ENCODE assay signal across 1 cellular context in genomic region chr21:42311160-42311559, GRCh38.
TF ChIP-seq lines count a peak whose summit lies in the region.

No MANE protein-coding gene starts in this region.

TF ChIP-seq in HepG2, 621 proteins besides CTCF, POLR2A, EP300 and RAD21:
- TF ChIP-seq IRF1 (CRISPR knock-in tag; IDR thresholded peaks at IDR 0.05; ENCODE audit: low read depth), result no peak
- TF ChIP-seq IKZF1 (IDR thresholded peaks at IDR 0.05), result no peak
- no peak for TF ChIP-seq ZBTB8A (CRISPR knock-in tag; IDR thresholded peaks at IDR 0.05; ENCODE audit: borderline replicate concordance, low read depth)
- TF ChIP-seq, protein P1, sequence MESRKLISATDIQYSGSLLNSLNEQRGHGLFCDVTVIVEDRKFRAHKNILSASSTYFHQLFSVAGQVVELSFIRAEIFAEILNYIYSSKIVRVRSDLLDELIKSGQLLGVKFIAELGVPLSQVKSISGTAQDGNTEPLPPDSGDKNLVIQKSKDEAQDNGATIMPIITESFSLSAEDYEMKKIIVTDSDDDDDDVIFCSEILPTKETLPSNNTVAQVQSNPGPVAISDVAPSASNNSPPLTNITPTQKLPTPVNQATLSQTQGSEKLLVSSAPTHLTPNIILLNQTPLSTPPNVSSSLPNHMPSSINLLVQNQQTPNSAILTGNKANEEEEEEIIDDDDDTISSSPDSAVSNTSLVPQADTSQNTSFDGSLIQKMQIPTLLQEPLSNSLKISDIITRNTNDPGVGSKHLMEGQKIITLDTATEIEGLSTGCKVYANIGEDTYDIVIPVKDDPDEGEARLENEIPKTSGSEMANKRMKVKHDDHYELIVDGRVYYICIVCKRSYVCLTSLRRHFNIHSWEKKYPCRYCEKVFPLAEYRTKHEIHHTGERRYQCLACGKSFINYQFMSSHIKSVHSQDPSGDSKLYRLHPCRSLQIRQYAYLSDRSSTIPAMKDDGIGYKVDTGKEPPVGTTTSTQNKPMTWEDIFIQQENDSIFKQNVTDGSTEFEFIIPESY (CRISPR knock-in tag; IDR thresholded peaks at IDR 0.05), result peak; percentile 90
- TF ChIP-seq ZNF800 (CRISPR knock-in tag; IDR thresholded peaks at IDR 0.05), result no peak
- TF ChIP-seq, protein P2, sequence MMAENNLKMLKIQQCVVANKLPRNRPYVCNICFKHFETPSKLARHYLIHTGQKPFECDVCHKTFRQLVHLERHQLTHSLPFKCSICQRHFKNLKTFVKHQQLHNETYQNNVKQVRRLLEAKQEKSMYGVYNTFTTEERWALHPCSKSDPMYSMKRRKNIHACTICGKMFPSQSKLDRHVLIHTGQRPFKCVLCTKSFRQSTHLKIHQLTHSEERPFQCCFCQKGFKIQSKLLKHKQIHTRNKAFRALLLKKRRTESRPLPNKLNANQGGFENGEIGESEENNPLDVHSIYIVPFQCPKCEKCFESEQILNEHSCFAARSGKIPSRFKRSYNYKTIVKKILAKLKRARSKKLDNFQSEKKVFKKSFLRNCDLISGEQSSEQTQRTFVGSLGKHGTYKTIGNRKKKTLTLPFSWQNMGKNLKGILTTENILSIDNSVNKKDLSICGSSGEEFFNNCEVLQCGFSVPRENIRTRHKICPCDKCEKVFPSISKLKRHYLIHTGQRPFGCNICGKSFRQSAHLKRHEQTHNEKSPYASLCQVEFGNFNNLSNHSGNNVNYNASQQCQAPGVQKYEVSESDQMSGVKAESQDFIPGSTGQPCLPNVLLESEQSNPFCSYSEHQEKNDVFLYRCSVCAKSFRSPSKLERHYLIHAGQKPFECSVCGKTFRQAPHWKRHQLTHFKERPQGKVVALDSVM (CRISPR knock-in tag; IDR thresholded peaks at IDR 0.05), result peak; percentile 58; the same call in 1 of the 2 replicates
- no peak for TF ChIP-seq TBP (CRISPR knock-in tag; IDR thresholded peaks at IDR 0.05)
- no peak for TF ChIP-seq AGO2 (optimal IDR thresholded peaks at IDR 0.05; ENCODE audit: low read depth, low read length)
- no peak for TF ChIP-seq SMC3 (IDR thresholded peaks at IDR 0.05; ENCODE audit: low read length)
- no peak for TF ChIP-seq PHB2 (IDR thresholded peaks at IDR 0.05; ENCODE audit: partially characterized antibody)
- no peak for TF ChIP-seq ZNF234 (CRISPR knock-in tag; conservative IDR thresholded peaks at IDR 0.05)
